In the genomic region with DNA sequence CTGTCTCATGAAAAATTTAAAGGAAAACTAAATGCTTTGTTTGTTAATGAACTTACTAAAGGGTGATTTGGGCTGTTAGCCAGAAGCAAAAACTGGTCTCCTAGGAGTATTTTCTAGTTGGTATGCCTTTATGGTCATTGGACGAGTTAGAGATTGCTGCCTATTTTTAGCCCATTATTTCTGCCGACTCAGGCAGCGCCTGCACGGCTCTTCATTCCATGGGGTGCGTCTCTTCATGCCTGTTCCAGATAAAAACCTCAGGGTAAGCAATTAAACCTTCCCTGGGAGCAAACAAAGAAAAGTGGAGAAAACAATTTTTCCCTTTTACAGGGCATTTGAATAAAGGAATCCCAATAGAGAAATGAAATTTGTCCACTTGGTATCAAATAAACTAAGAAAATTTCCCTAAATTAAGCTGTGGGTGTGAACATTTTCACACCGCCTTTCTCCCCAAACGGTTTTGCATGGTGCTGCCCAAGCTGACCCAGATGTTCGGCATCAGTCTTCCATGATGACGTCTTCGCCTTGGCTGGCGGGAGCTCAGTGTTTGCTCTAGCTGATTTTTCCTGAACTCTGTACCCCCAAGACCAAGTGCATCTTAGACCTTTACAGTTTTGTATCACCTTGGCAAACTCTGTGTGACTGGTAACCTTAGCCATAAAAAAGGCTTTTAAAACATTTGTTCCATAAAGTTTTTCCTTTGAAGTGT, we compare ENCODE assay signal across 13 cellular contexts.
"Had no signal": no experiment of that assay in that cellular context is flagged by ENCODE, and none has a peak within 500 bp of the region (broad histone marks: within the 10 kb centered on the region; RNA-seq: fewer than 3 reads in every experiment).

No MANE protein-coding gene starts in this region.

- H3K27me3 ChIP-seq: adrenal gland, spleen had no signal

- H3K4me3 ChIP-seq: adrenal gland, spleen had no signal

- DNase-seq: activated B cell treated with CpG ODN at 0.5 μM for 24 hours; activated CD4-positive, alpha-beta T cell treated with anti-CD3 and anti-CD28 coated beads, Interleukin-2, amount 10 ng/mL, durations not matched to agents 24 days and 14 days; activated CD8-positive, alpha-beta memory T cell treated with anti-CD3 and anti-CD28 coated beads for 24 hours; activated naive CD4-positive, alpha-beta T cell treated with anti-CD3 and anti-CD28 coated beads, Interleukin-2, amount 50 U/mL, for 16 hours; adrenal gland; cortex of kidney; effector CD8-positive, alpha-beta T cell; retina; spleen; stimulated activated CD4-positive, alpha-beta T cell treated with anti-CD3 and anti-CD28 coated beads, Interleukin-2, amount 100 ng/mL, for 24 hours; stimulated activated naive B cell treated with anti-CD40 and anti-IgM and Interleukin-4, amounts not matched to agents 10 μg/mL and 1 μg/mL and 100 μg/mL, for 72 hours; T-helper 17 cell; trophoblast cell had no signal

- H3K27ac ChIP-seq: adrenal gland, spleen had no signal

- H3K9me3 ChIP-seq: adrenal gland, spleen had no signal

- ATAC-seq: stimulated activated naive B cell treated with anti-CD40 and anti-IgM and Interleukin-4, amounts not matched to agents 10 μg/mL and 1 μg/mL and 100 μg/mL, for 72 hours; T-helper 17 cell had no signal

- H3K36me3 ChIP-seq: adrenal gland, spleen had no signal

- H3K4me1 ChIP-seq: adrenal gland, spleen had no signal
